1 cellular context compared by ENCODE assay signal in genomic region chr3:14150491-14151230, GRCh38.
TF ChIP-seq lines count a peak whose summit lies in the region.

No MANE protein-coding gene starts in this region.

TF ChIP-seq in IMR-90, 13 proteins besides CTCF, POLR2A, EP300 and RAD21:
- TF ChIP-seq RCOR1 (IDR thresholded peaks at IDR 0.05; ENCODE audit: insufficient replicate concordance, low read length) (no peak), ELK1 (IDR thresholded peaks at IDR 0.05; ENCODE audit: borderline replicate concordance, low read depth, low read length) (no peak), RFX5 (IDR thresholded peaks at IDR 0.05; ENCODE audit: low read depth, low read length) (no peak), MXI1 (IDR thresholded peaks at IDR 0.05; ENCODE audit: borderline replicate concordance, low read depth, low read length) (no peak), NFE2L2 (IDR thresholded peaks at IDR 0.05; ENCODE audit: low read depth, low read length) (no peak), FOS (IDR thresholded peaks at IDR 0.05; ENCODE audit: low read depth, low read length) (no peak), CHD1 (IDR thresholded peaks at IDR 0.05; ENCODE audit: low read depth, low read length) (no peak), MAFK (IDR thresholded peaks at IDR 0.05; ENCODE audit: low read depth, low read length) (no peak), CEBPB (IDR thresholded peaks at IDR 0.05; ENCODE audit: low read depth, low read length) (no peak), USF2 (IDR thresholded peaks at IDR 0.05; ENCODE audit: low read depth, low read length) (no peak), MAZ (IDR thresholded peaks at IDR 0.05; ENCODE audit: borderline replicate concordance, low read depth, low read length) (no peak), BHLHE40 (IDR thresholded peaks at IDR 0.05; ENCODE audit: low read depth, low read length) (no peak), SMC3 (IDR thresholded peaks at IDR 0.05; ENCODE audit: low read depth, low read length) (no peak)
